Comparison of ENCODE assay signal across 8 cellular contexts in genomic region chr20:2103454-2104153, GRCh38. TPM values are rescaled to one million over a fixed set of nuclear protein-coding genes. Genes with fewer than 3 reads are reported as not detected.
DNase-seq lines count a peak whose midpoint lies in the region; ATAC-seq and TF ChIP-seq lines count a peak whose summit lies in the region.

No MANE protein-coding gene starts in this region.

- no peaks in the 10 kb centered on the region for H3K9me3 ChIP-seq in OCI-LY7 (ENCODE audit: low read length)

- BruUV-seq in OCI-LY7 (replicated peaks; lab: Mats Ljungman, UMichigan), result no TSS peak

- peaks cover 26% of the 10 kb centered on the region for H3K4me1 ChIP-seq in OCI-LY7 (ENCODE audit: insufficient read depth, low read length, poor library complexity, severe bottlenecking)

- ATAC-seq in GM18873 (IDR thresholded peaks at IDR 0.05; ENCODE audit: low FRiP score, unreplicated experiment) (no peak), HG03039 (IDR thresholded peaks at IDR 0.05; ENCODE audit: unreplicated experiment) (no peak)

- peaks cover 42% of the 10 kb centered on the region for H3K36me3 ChIP-seq in OCI-LY7 (ENCODE audit: insufficient read depth, low read length)

- DNase-seq in GM12865 (ENCODE audit: low read depth) (no peak), OCI-LY7 (ENCODE audit: low spot score) (peak; percentile 41), epithelial cell of proximal tubule (ENCODE audit: low read depth) (no peak), progenitor cell of endocrine pancreas (ENCODE audit: low spot score, unreplicated experiment) (no peak), SW480 (ENCODE audit: low spot score) (no peak), SHP77 (lab: John Stamatoyannopoulos, UW) (no peak)

- H3K4me3 Mint-ChIP-seq in progenitor cell of endocrine pancreas (ENCODE audit: low read depth), result peak overlapping the region; percentile 91

- peaks cover 30% of the 10 kb centered on the region for H3K4me1 Mint-ChIP-seq in progenitor cell of endocrine pancreas (ENCODE audit: low read depth)

- H3K27ac Mint-ChIP-seq in progenitor cell of endocrine pancreas, result peak overlapping the region; percentile 85

- peak overlapping the region; percentile 85 for H3K27ac ChIP-seq in OCI-LY7 (ENCODE audit: low read depth, low read length, poor library complexity, severe bottlenecking)

- H3K79me2 ChIP-seq in OCI-LY7 (ENCODE audit: insufficient read depth, low read depth, low read length), result peaks cover 52% of the 10 kb centered on the region

- no peaks in the 10 kb centered on the region for H3K27me3 Mint-ChIP-seq in progenitor cell of endocrine pancreas

- H3K9me3 Mint-ChIP-seq in progenitor cell of endocrine pancreas (ENCODE audit: low read depth), result no peaks in the 10 kb centered on the region

- CTCF ChIA-PET in OCI-LY7 (lab: Charles Lee; ENCODE audit: unreplicated experiment), result interaction anchor here (0.5 to 1.1 kb wide), 4 partner anchors 11 to 538 kb away, joined by 3 to 4 read pairs (median 3); no protein-coding TSS in a partner anchor

- H4K20me1 ChIP-seq in OCI-LY7 (ENCODE audit: insufficient read depth, low read length), result peaks cover 23% of the 10 kb centered on the region

- POLR2A ChIA-PET in OCI-LY7 (lab: Charles Lee), result interaction anchor here (0.6 to 1.9 kb wide), 6 partner anchors 9 to 148 kb away, joined by 3 to 7 read pairs (median 4); no protein-coding TSS in a partner anchor

- peak overlapping the region; percentile 90 for H3K4me3 ChIP-seq in GM12865 (ENCODE audit: low read depth, low read length)
- peak overlapping the region; percentile 93 for H3K4me3 ChIP-seq in OCI-LY7 (ENCODE audit: low read depth, low read length, poor library complexity, severe bottlenecking)
- H3K4me3 ChIP-seq in epithelial cell of proximal tubule (ENCODE audit: low read depth, low read length), result peak overlapping the region; percentile 80

- H3K9me2 ChIP-seq in OCI-LY7 (ENCODE audit: insufficient read depth, low read length), result no peaks in the 10 kb centered on the region

- no peak overlapping the region for H2AFZ ChIP-seq in OCI-LY7 (ENCODE audit: low read length)

- peak overlapping the region; percentile 85 for H3K4me2 ChIP-seq in OCI-LY7 (ENCODE audit: low read length)

- TF ChIP-seq CTCF in GM12865 (IDR thresholded peaks at IDR 0.05; ENCODE audit: insufficient read depth, low read depth, low read length, missing control alignments), result no peak
- TF ChIP-seq CTCF in OCI-LY7 (conservative IDR thresholded peaks at IDR 0.05; ENCODE audit: low read length), result no peak
- TF ChIP-seq CTCF in epithelial cell of proximal tubule (conservative IDR thresholded peaks at IDR 0.05; ENCODE audit: low read depth, low read length), result no peak
- no peak for TF ChIP-seq CTCF in progenitor cell of endocrine pancreas (IDR thresholded peaks at IDR 0.05; ENCODE audit: unreplicated experiment)

- intact Hi-C loops in OCI-LY7 (cut with micrococcal nuclease; ENCODE audit: unreplicated experiment), result loop anchor here (5.0 kb wide), 6 partner anchors 69 to 549 kb away; partner anchors contain the start of genes NOP56, SIRPA and SNRPB

- peaks cover 14% of the 10 kb centered on the region for H3K36me3 Mint-ChIP-seq in progenitor cell of endocrine pancreas (ENCODE audit: insufficient read depth)

RNA-seq across cellular contexts. Expression of gene STK35, which starts 2.0 kb away (rescaled TPM):
- total RNA-seq in OCI-LY7 (2014; rRNA removed; shearing (Covaris generic)), result 18.7 and 22.3 TPM in 2 replicates
- total RNA-seq in OCI-LY7 (2022) (21.4 and 24.1 TPM in 2 replicates), epithelial cell of proximal tubule (23.8 and 30.7 TPM in 2 replicates), progenitor cell of endocrine pancreas (39.8 and 41.9 TPM in 2 replicates)
